In the genomic region with DNA sequence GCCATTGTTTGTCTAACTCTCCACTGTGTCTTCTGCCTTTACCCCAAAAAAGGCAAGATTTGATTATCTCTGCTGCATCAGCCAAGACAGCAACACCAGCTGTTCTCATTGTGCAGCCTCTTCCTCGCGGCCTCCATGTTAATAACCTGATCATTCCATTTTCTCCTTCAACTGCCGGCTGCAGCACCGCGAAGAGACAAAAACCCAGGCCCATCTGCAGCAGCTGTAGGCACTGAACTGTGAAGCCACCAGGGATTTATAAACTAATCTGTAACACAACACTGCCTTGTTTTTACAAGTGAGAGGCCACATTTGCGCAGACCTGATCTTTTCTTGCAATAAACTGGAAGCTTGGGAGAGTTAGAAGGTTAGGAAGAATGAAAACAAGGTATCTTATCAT, we compare ENCODE assay signal across 16 cellular contexts.
DNase-seq lines count a peak whose midpoint lies in the region; ATAC-seq and TF ChIP-seq lines count a peak whose summit lies in the region.
"Had no signal": no experiment of that assay in that cellular context is flagged by ENCODE, and none has a peak within 500 bp of the region (broad histone marks: within the 10 kb centered on the region; RNA-seq: fewer than 3 reads in every experiment).

No MANE protein-coding gene starts in this region.

- H3K36me3 ChIP-seq in BE2C (no peaks in the 10 kb centered on the region), esophagus muscularis mucosa (peaks cover 0 to 3% (median 0%) of the 10 kb centered on the region in 4 donors)
- H3K36me3 ChIP-seq: upper lobe of right lung had no signal

- ATAC-seq in GM21381 (IDR thresholded peaks at IDR 0.05; ENCODE audit: unreplicated experiment) = no peak
- ATAC-seq: body of pancreas; GM23338; stimulated activated naive B cell treated with anti-CD40 and anti-IgM and Interleukin-4, amounts not matched to agents 10 μg/mL and 1 μg/mL and 100 μg/mL, for 72 hours; upper lobe of right lung had no signal

- TF ChIP-seq EP300 in esophagus muscularis mucosa (IDR thresholded peaks at IDR 0.05) = no peak

- H3K27me3 ChIP-seq in BE2C = no peaks in the 10 kb centered on the region
- no peaks in the 10 kb centered on the region for H3K27me3 ChIP-seq in esophagus muscularis mucosa
- H3K27me3 ChIP-seq: body of pancreas, upper lobe of right lung had no signal

- H3K27ac ChIP-seq in esophagus muscularis mucosa (replicated peaks in 1 of 4) = no peak overlapping the region
- H3K27ac ChIP-seq: body of pancreas, upper lobe of right lung had no signal

- H3K9me3 ChIP-seq in BE2C (no peaks in the 10 kb centered on the region), esophagus muscularis mucosa (no peaks in the 10 kb centered on the region)
- H3K9me3 ChIP-seq: body of pancreas, upper lobe of right lung had no signal

- DNase-seq in BE2C (peak; percentile 77), NCI-H128 (lab: John Stamatoyannopoulos, UW; ENCODE audit: unreplicated experiment) (peak; percentile 74), NCI-H2171 treated with DMSO at 0.1 percent for 48 hours (lab: John Stamatoyannopoulos, UW) (peak; percentile 98), SHP77 treated with DMSO at 0.1 percent for 48 hours (lab: John Stamatoyannopoulos, UW) (peak; percentile 92), hypothalamus (lab: John Stamatoyannopoulos, UW) (no peak), esophagus muscularis mucosa (ENCODE audit: extremely low spot score) (no peak)
- no peak for DNase-seq in stimulated activated CD4-positive, alpha-beta T cell treated with anti-CD3 and anti-CD28 coated beads, Interleukin-4, amount 100 ng/mL, for 24 hours
- DNase-seq: activated CD4-positive, CD25-positive, alpha-beta regulatory T cell; activated naive CD4-positive, alpha-beta T cell treated with anti-CD3 and anti-CD28 coated beads, Interleukin-2, amount 10 ng/mL, durations not matched to agents 7 days and 5 days; body of pancreas; stimulated activated naive B cell treated with anti-CD40 and anti-IgM and Interleukin-4, amounts not matched to agents 10 μg/mL and 1 μg/mL and 100 μg/mL, for 72 hours; T-helper 1 cell; upper lobe of right lung had no signal

- TF ChIP-seq CTCF in BE2C (IDR thresholded peaks at IDR 0.05; ENCODE audit: low read depth, low read length) = no peak
- TF ChIP-seq CTCF in esophagus muscularis mucosa (IDR thresholded peaks at IDR 0.05) = no peak

- no peak overlapping the region for H3K4me3 ChIP-seq in BE2C (ENCODE audit: low read depth, low read length)
- no peak overlapping the region for H3K4me3 ChIP-seq in esophagus muscularis mucosa
- H3K4me3 ChIP-seq: body of pancreas, GM23338, lung, upper lobe of right lung had no signal

- TF ChIP-seq POLR2A in esophagus muscularis mucosa (IDR thresholded peaks at IDR 0.05; ENCODE audit: low read depth) = no peak

- WGBS in esophagus muscularis mucosa = 89% methylated on average over 6 of the region's 6 CpGs

- intact Hi-C loops in esophagus muscularis mucosa (cut with DNase I) = no loop called here

- H3K4me1 ChIP-seq in BE2C (peaks cover 30% of the 10 kb centered on the region), esophagus muscularis mucosa (no peaks in the 10 kb centered on the region)
- H3K4me1 ChIP-seq: body of pancreas, upper lobe of right lung had no signal

Comparison
In these comparisons a context has a peak if more than half of its experiments do, and no peak if none do; other contexts are left out.
1. DNase-seq: peak in BE2C (single experiment), NCI-H128 (single experiment), NCI-H2171 treated with DMSO at 0.1 percent for 48 hours (single experiment) and SHP77 treated with DMSO at 0.1 percent for 48 hours (single experiment); none in hypothalamus (0 of 51), stimulated activated CD4-positive, alpha-beta T cell treated with anti-CD3 and anti-CD28 coated beads, Interleukin-4, amount 100 ng/mL, for 24 hours (single experiment) and esophagus muscularis mucosa (single experiment).